11 cellular contexts compared by ENCODE assay signal in genomic region chr1:9852410-9853301, GRCh38. TPM values are rescaled to one million over a fixed set of nuclear protein-coding genes. Genes with fewer than 3 reads are reported as not detected.
DNase-seq lines count a peak whose midpoint lies in the region; ATAC-seq, FAIRE-seq and TF ChIP-seq lines count a peak whose summit lies in the region.
"Had no signal": no experiment of that assay in that cellular context is flagged by ENCODE, and none has a peak within 500 bp of the region (broad histone marks: within the 10 kb centered on the region; RNA-seq: fewer than 3 reads in every experiment).

No MANE protein-coding gene starts in this region.

- no peaks in the 10 kb centered on the region for H3K27me3 ChIP-seq in SJCRH30
- H3K27me3 ChIP-seq: SJSA1 had no signal

- H3K27ac ChIP-seq in SJCRH30 (no peak overlapping the region), substantia nigra (ENCODE audit: low read depth, low read length, poor library complexity, severe bottlenecking) (peak overlapping the region; percentile 62)
- H3K27ac ChIP-seq: SJSA1 had no signal

- no peak for FAIRE-seq in RCC 7860 (lab: Jason Lieb, UNC)
- FAIRE-seq: A549 had no signal

- no peak for TF ChIP-seq CTCF in GM10248 (IDR thresholded peaks at IDR 0.05; ENCODE audit: control extremely low read depth, extremely low read depth, low read depth, missing control alignments)

- intact Hi-C loops in sciatic nerve (cut with DNase I) = no loop called here

- H3K36me3 ChIP-seq in SJCRH30 = no peaks in the 10 kb centered on the region; the same call in 1 of the 2 replicates
- H3K36me3 ChIP-seq: SJSA1 had no signal

- no peak overlapping the region for H3K4me3 ChIP-seq in SJCRH30
- H3K4me3 ChIP-seq: A549, SJSA1 had no signal

- peak in 2 of 3 experiments; percentile 35 to 61 for DNase-seq in NCI-H1417 (lab: John Stamatoyannopoulos, UW)
- DNase-seq in NCI-H1417 treated with DMSO at 0.1 percent for 48 hours (lab: John Stamatoyannopoulos, UW) = no peak
- DNase-seq in SJCRH30 = peak; percentile 81 to 86
- DNase-seq in fibroblast of the conjunctiva (ENCODE audit: low read depth) = peak; percentile 70
- peak in 21 of 49 donors; percentile 18 to 79 (median 43) for DNase-seq in substantia nigra (lab: John Stamatoyannopoulos, UW)
- no peak for DNase-seq in RCC 7860 (ENCODE audit: low spot score)
- no peak for DNase-seq in GM10248 (ENCODE audit: extremely low spot score)
- no peak for DNase-seq in sciatic nerve (ENCODE audit: low spot score)
- DNase-seq: activated gamma-delta T cell treated with Interleukin-2 at 50 U/mL for 16 hours had no signal

- ATAC-seq in sciatic nerve = no peak
- ATAC-seq: A549 had no signal

- CTCF ChIA-PET in GM10248 (lab: Yijun Ruan, JAX) = interaction anchor here (0.9 to 3.4 kb wide), 6 partner anchors 11 to 40 kb away, joined by 3 to 10 read pairs (median 3); no protein-coding TSS in a partner anchor

- H3K9me3 ChIP-seq in SJCRH30 (replicated peaks) = no peaks in the 10 kb centered on the region; the same call in 1 of the 2 replicates

- POLR2A ChIA-PET in GM10248 (lab: Yijun Ruan, JAX) = no interaction called here

- peaks cover 8% of the 10 kb centered on the region; the same call in 1 of the 2 replicates for H3K4me1 ChIP-seq in SJCRH30
- H3K4me1 ChIP-seq: A549, SJSA1 had no signal

RNA-seq across cellular contexts. Expression of gene CLSTN1, which starts 28.9 kb away (rescaled TPM):
- total RNA-seq in SJCRH30 (2014; rRNA removed; shearing (Covaris generic)) = 50.5 and 52.4 TPM in 2 replicates
- 121 TPM for total RNA-seq in sciatic nerve

RNA-seq across cellular contexts. Expression of gene CTNNBIP1, which starts 57.4 kb away (rescaled TPM):
- total RNA-seq in SJCRH30 (2014; rRNA removed; shearing (Covaris generic)) = 32.9 and 35.3 TPM in 2 replicates
- 27.6 TPM for total RNA-seq in sciatic nerve

Comparison
In these comparisons a context has a peak if more than half of its experiments do, and no peak if none do; other contexts are left out.
1. DNase-seq: peak in NCI-H1417 (2 of 3), SJCRH30 (2 of 2) and fibroblast of the conjunctiva (single experiment); none in NCI-H1417 treated with DMSO at 0.1 percent for 48 hours (single experiment), RCC 7860 (single experiment), GM10248 (single experiment) and sciatic nerve (single experiment).